13 cellular contexts compared by ENCODE assay signal in the genomic region with DNA sequence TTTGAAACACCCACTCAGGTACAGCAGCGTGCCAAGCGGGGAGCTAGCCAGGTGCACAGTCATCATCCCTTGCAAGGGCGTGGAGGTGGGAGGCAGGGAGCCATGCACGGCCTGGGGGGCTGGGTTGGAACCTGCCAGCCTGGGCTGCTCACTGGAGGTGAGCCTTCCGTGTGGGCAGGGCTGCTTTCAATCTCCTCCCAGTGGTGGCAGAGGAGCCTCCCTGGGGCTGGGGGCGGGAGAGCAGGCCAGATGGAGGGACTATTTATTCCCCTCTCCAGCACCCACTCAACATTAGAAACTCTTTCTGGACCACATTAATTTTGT.
DNase-seq lines count a peak whose midpoint lies in the region; ATAC-seq, FAIRE-seq and TF ChIP-seq lines count a peak whose summit lies in the region.
"Had no signal": no experiment of that assay in that cellular context is flagged by ENCODE, and none has a peak within 500 bp of the region (broad histone marks: within the 10 kb centered on the region; RNA-seq: fewer than 3 reads in every experiment).

No MANE protein-coding gene starts in this region.

- H3K79me2 ChIP-seq in HepG2 (ENCODE audit: insufficient read depth, low read length) = no peaks in the 10 kb centered on the region

- H3K27ac Mint-ChIP-seq in brain = peak overlapping the region in 3 of 5 experiments; percentile 22 to 71 (median 49)

- H2AFZ ChIP-seq in HepG2 (ENCODE audit: low read length) = no peak overlapping the region

- H3K9me3 ChIP-seq in heart left ventricle (no peaks in the 10 kb centered on the region), HepG2 (ENCODE audit: low read length) (no peaks in the 10 kb centered on the region), small intestine (ENCODE audit: control insufficient read depth, low read depth) (no peaks in the 10 kb centered on the region), gastrocnemius medialis (no peaks in the 10 kb centered on the region)
- H3K9me3 ChIP-seq: SJCRH30 had no signal

- TF ChIP-seq CTCF in heart left ventricle (IDR thresholded peaks at IDR 0.05) (no peak), brain (conservative IDR thresholded peaks at IDR 0.05) (no peak), HepG2 (CRISPR knock-in tag; IDR thresholded peaks at IDR 0.05) (no peak), gastrocnemius medialis (IDR thresholded peaks at IDR 0.05 in 4 of 5, conservative IDR thresholded peaks at IDR 0.05 in 1 of 5) (no peak)

- no peak for DNase-seq in left cardiac atrium
- no peak for DNase-seq in heart left ventricle
- no peak for DNase-seq in HepG2 (ENCODE audit: low spot score)
- DNase-seq in stimulated activated CD4-positive, alpha-beta T cell treated with anti-CD3 and anti-CD28 coated beads, Interleukin-12 subunit alpha, Interleukin-12 subunit beta, amount 100 ng/mL, for 4 hours = no peak
- no peak for DNase-seq in LoVo (ENCODE audit: low spot score)
- no peak for DNase-seq in small intestine
- no peak for DNase-seq in gastrocnemius medialis
- DNase-seq: activated CD4-positive, alpha-beta T cell treated with anti-CD3 and anti-CD28 coated beads, Interleukin-2, amount 50 U/mL, for 1 hour; NCI-H187; stimulated activated naive CD4-positive, alpha-beta T cell treated with Interleukin-2 at 50 U/mL for 16 hours had no signal

- BruUV-seq in HepG2 (replicated peaks; lab: Mats Ljungman, UMichigan) = no TSS peak

- no peak for TF ChIP-seq RAD21 in HepG2 (CRISPR knock-in tag; IDR thresholded peaks at IDR 0.05)

- H3K4me3 ChIP-seq in heart left ventricle = no peak overlapping the region
- H3K4me3 ChIP-seq in HepG2 (replicated peaks in 1 of 3; ENCODE audit: insufficient read depth in 1 of 3, low read depth in 2 of 3, low read length in 3 of 3) = no peak overlapping the region
- no peak overlapping the region for H3K4me3 ChIP-seq in small intestine (ENCODE audit: low read depth in 1 of 2, low read length in 2 of 2)
- no peak overlapping the region for H3K4me3 ChIP-seq in gastrocnemius medialis
- H3K4me3 ChIP-seq: lung, SJCRH30 had no signal

- H3K4me1 Mint-ChIP-seq in brain = peaks cover 30% of the 10 kb centered on the region

- FAIRE-seq in HepG2 (lab: Jason Lieb, UNC) (no peak), small intestine (lab: Jason Lieb, UNC) (no peak)

- intact Hi-C loops in left cardiac atrium (cut with DNase I) = loop anchor here in 1 of 2 donors (10.0 kb wide), 1 partner anchor 225 kb away; no protein-coding TSS in a partner anchor
- intact Hi-C loops in heart left ventricle (cut with DNase I) = loop anchor here in 5 of 10 donors (5.0 to 10.0 kb wide), 5 partner anchors 225 to 432 kb away; a partner anchor contains a TSS
- intact Hi-C loops in HepG2 (cut with micrococcal nuclease; ENCODE audit: unreplicated experiment) = no loop called here
- intact Hi-C loops in gastrocnemius medialis (cut with DNase I; ENCODE audit: low total_unique reads) = no loop called here

- H3K36me3 Mint-ChIP-seq in brain = peaks cover 18% of the 10 kb centered on the region

- 87 to 91% (median 89%) methylated on average over 6 of the region's 6 CpGs for WGBS in heart left ventricle, 4 donors
- 92% methylated on average over 5 of the region's 6 CpGs for WGBS in HepG2 (ENCODE audit: low lambda C conversion rate)
- WGBS in small intestine, 3 donors = 51 to 78% (median 70%) methylated on average over 6 of the region's 6 CpGs

- H3K27ac ChIP-seq in heart left ventricle (no peak overlapping the region), HepG2 (ENCODE audit: extremely low read length, insufficient read depth, low read length) (no peak overlapping the region), small intestine (ENCODE audit: low read depth in 1 of 2, low read length in 1 of 2) (no peak overlapping the region), gastrocnemius medialis (no peak overlapping the region)
- H3K27ac ChIP-seq: SJCRH30 had no signal

- H4K20me1 ChIP-seq in HepG2 (ENCODE audit: insufficient read depth, low read length) = no peaks in the 10 kb centered on the region

- H3K4me3 Mint-ChIP-seq in brain = no peak overlapping the region

- no peak overlapping the region for H3K9ac ChIP-seq in HepG2 (ENCODE audit: insufficient read depth, low read depth, low read length)

- CTCF ChIA-PET in HepG2 (lab: Yijun Ruan, JAX; ENCODE audit: low intra/inter-chr PET ratio, low total read pairs) = interaction anchor here (1.2 kb wide), 1 partner anchor 430 kb away, joined by 3 read pairs; no protein-coding TSS in a partner anchor

- ATAC-seq in left cardiac atrium (peak; percentile 45 to 85), heart left ventricle (no peak), HepG2 (peak; percentile 15; the same call in 1 of the 3 replicates), gastrocnemius medialis (no peak)

- no peaks in the 10 kb centered on the region for H3K27me3 Mint-ChIP-seq in brain

- TF ChIP-seq POLR2A in heart left ventricle (IDR thresholded peaks at IDR 0.05) (no peak), HepG2 (IDR thresholded peaks at IDR 0.05; ENCODE audit: insufficient read depth in 1 of 2, low read depth in 2 of 2, low read length in 2 of 2) (no peak), gastrocnemius medialis (IDR thresholded peaks at IDR 0.05) (no peak)

- H3K4me1 ChIP-seq in heart left ventricle (no peaks in the 10 kb centered on the region), HepG2 (ENCODE audit: insufficient read depth, low read length) (no peaks in the 10 kb centered on the region), small intestine (ENCODE audit: control insufficient read depth in 2 of 2, insufficient read depth in 1 of 2, low read depth in 1 of 2, low read length in 1 of 2) (no peaks in the 10 kb centered on the region), gastrocnemius medialis (no peaks in the 10 kb centered on the region)
- H3K4me1 ChIP-seq: SJCRH30 had no signal

- no peak for TF ChIP-seq EP300 in HepG2 (IDR thresholded peaks at IDR 0.05; ENCODE audit: low read depth in 2 of 2, low read length in 2 of 2)
- no peak for TF ChIP-seq EP300 in HepG2 (CRISPR knock-in tag; IDR thresholded peaks at IDR 0.05; ENCODE audit: borderline replicate concordance)

- H3K36me3 ChIP-seq in heart left ventricle (peaks cover 0 to 23% (median 2%) of the 10 kb centered on the region in 9 donors), HepG2 (replicated peaks in 1 of 2; ENCODE audit: control insufficient read depth in 1 of 2, insufficient read depth in 2 of 2, low read length in 2 of 2) (no peaks in the 10 kb centered on the region; a peak in 1 of 5 replicates), small intestine (ENCODE audit: control insufficient read depth in 2 of 2, insufficient read depth in 2 of 2, low read length in 2 of 2) (peaks cover 0 to 2% of the 10 kb centered on the region in 2 donors), gastrocnemius medialis (no peaks in the 10 kb centered on the region)
- H3K36me3 ChIP-seq: SJCRH30 had no signal

- in situ Hi-C loops in HepG2 (cut with HindIII; ENCODE audit: extremely low pct_ligation_motif_present, low pct_unique_long_range_greater_than_20kb) = no loop called here
- in situ Hi-C loops in gastrocnemius medialis (cut with MboI; ENCODE audit: low sequenced_read_pairs in 4 of 4) = loop anchor here in 3 of 4 donors (25.0 kb wide), 1 partner anchor 422 kb away; a partner anchor contains a TSS

- H3K4me2 ChIP-seq in HepG2 (ENCODE audit: low read depth, low read length) = no peak overlapping the region

- no peaks in the 10 kb centered on the region for H3K27me3 ChIP-seq in heart left ventricle
- H3K27me3 ChIP-seq in HepG2 (ENCODE audit: control insufficient read depth in 1 of 2, insufficient read depth in 2 of 2, low read length in 2 of 2) = no peaks in the 10 kb centered on the region
- H3K27me3 ChIP-seq in small intestine (ENCODE audit: control insufficient read depth in 2 of 2, insufficient read depth in 2 of 2, low read length in 2 of 2) = no peaks in the 10 kb centered on the region
- no peaks in the 10 kb centered on the region for H3K27me3 ChIP-seq in gastrocnemius medialis
- H3K27me3 ChIP-seq: SJCRH30 had no signal

- H3K9me3 Mint-ChIP-seq in brain = no peaks in the 10 kb centered on the region

- POLR2A ChIA-PET in HepG2 (lab: Yijun Ruan, JAX) = interaction anchor here (1.3 kb wide), 1 partner anchor 90 kb away, joined by 4 read pairs; a partner anchor contains a TSS

TF ChIP-seq in HepG2, 621 proteins besides CTCF, POLR2A, EP300 and RAD21:
- TF ChIP-seq SIN3A (IDR thresholded peaks at IDR 0.05; ENCODE audit: borderline replicate concordance, low read depth, low read length) = no peak
- peak; percentile 27 for TF ChIP-seq MED8 (CRISPR knock-in tag; IDR thresholded peaks at IDR 0.05; ENCODE audit: insufficient replicate concordance)

Comparison
In these comparisons a context has a peak if more than half of its experiments do, and no peak if none do; other contexts are left out.
1. ATAC-seq: peak in left cardiac atrium (2 of 2) and HepG2 (single experiment); none in heart left ventricle (0 of 4) and gastrocnemius medialis (0 of 2).